Comparison of ENCODE assay signal across 18 cellular contexts in genomic region chr2:4556136-4556535, GRCh38.
DNase-seq lines count a peak whose midpoint lies in the region; ATAC-seq and TF ChIP-seq lines count a peak whose summit lies in the region.
"Had no signal": no experiment of that assay in that cellular context is flagged by ENCODE, and none has a peak within 500 bp of the region (broad histone marks: within the 10 kb centered on the region; RNA-seq: fewer than 3 reads in every experiment).

No MANE protein-coding gene starts in this region.

- H3K4me3 ChIP-seq in choroid plexus epithelial cell (ENCODE audit: low read depth, low read length) (no peak overlapping the region), psoas muscle (no peak overlapping the region), aorta (ENCODE audit: low read length in 2 of 2) (no peak overlapping the region)
- no peak overlapping the region for H3K4me3 ChIP-seq in naive thymus-derived CD4-positive, alpha-beta T cell (ENCODE audit: low read length)
- H3K4me3 ChIP-seq: BLaER1 treated with 17β-estradiol and CSF1 and Interleukin-3, amounts not matched to agents 10 nM and 100 nM; PC-9; SJSA1 had no signal

- no peaks in the 10 kb centered on the region for H3K9me3 ChIP-seq in psoas muscle
- no peaks in the 10 kb centered on the region for H3K9me3 ChIP-seq in aorta (ENCODE audit: control insufficient read depth, low read length)
- H3K9me3 ChIP-seq in naive thymus-derived CD4-positive, alpha-beta T cell (ENCODE audit: control insufficient read depth in 2 of 3, low read length in 3 of 3), result no peaks in the 10 kb centered on the region
- H3K9me3 ChIP-seq: BLaER1 treated with 17β-estradiol and CSF1 and Interleukin-3, amounts not matched to agents 10 nM and 100 nM; SJSA1 had no signal

- H3K27ac ChIP-seq in psoas muscle, result no peak overlapping the region
- no peak overlapping the region for H3K27ac ChIP-seq in aorta (ENCODE audit: low read depth in 1 of 2, low read length in 2 of 2)
- H3K27ac ChIP-seq in naive thymus-derived CD4-positive, alpha-beta T cell (ENCODE audit: low read depth, low read length), result no peak overlapping the region
- H3K27ac ChIP-seq: BLaER1 treated with 17β-estradiol and CSF1 and Interleukin-3, amounts not matched to agents 10 nM and 100 nM; PC-9; SJSA1 had no signal

- peak in 3 of 4 donors; percentile 48 to 97 (median 68) for ATAC-seq in psoas muscle
- ATAC-seq in aorta (ENCODE audit: low FRiP score), result no peak
- ATAC-seq in activated T-cell treated with anti-CD3 and anti-CD28 coated beads, Interleukin-2, amount 50 U/mL, for 72 hours (replicated peaks in 1 of 2), result no peak
- ATAC-seq in naive thymus-derived CD4-positive, alpha-beta T cell, result no peak
- ATAC-seq: CD8-positive, alpha-beta T cell; HCT116 had no signal

- no peak overlapping the region for H3K4me3 Mint-ChIP-seq in activated T-cell treated with anti-CD3 and anti-CD28 coated beads, Interleukin-2, amount 50 U/mL, for 72 hours
- no peak overlapping the region for H3K4me3 Mint-ChIP-seq in naive thymus-derived CD4-positive, alpha-beta T cell
- H3K4me3 Mint-ChIP-seq: CD8-positive, alpha-beta T cell had no signal

- CTCF ChIA-PET in naive thymus-derived CD4-positive, alpha-beta T cell (lab: Charles Lee), result no interaction called here

- no peaks in the 10 kb centered on the region for H3K27me3 Mint-ChIP-seq in activated T-cell treated with anti-CD3 and anti-CD28 coated beads, Interleukin-2, amount 50 U/mL, for 72 hours (ENCODE audit: low read depth)
- H3K27me3 Mint-ChIP-seq in naive thymus-derived CD4-positive, alpha-beta T cell, result no peaks in the 10 kb centered on the region

- 59 to 68% (median 65%) methylated on average over 6 of the region's 6 CpGs for WGBS in psoas muscle, 3 donors
- 57 to 62% methylated on average over 6 of the region's 6 CpGs for WGBS in aorta, 2 donors

- POLR2A ChIA-PET in naive thymus-derived CD4-positive, alpha-beta T cell (lab: Charles Lee), result no interaction called here

- H3K27me3 ChIP-seq in psoas muscle (ENCODE audit: insufficient read depth in 3 of 3, low read length in 2 of 3), result no peaks in the 10 kb centered on the region
- H3K27me3 ChIP-seq in aorta (ENCODE audit: control insufficient read depth in 1 of 2, insufficient read depth in 2 of 2, low read length in 1 of 2), result no peaks in the 10 kb centered on the region
- H3K27me3 ChIP-seq in naive thymus-derived CD4-positive, alpha-beta T cell (ENCODE audit: control insufficient read depth in 2 of 2, insufficient read depth in 2 of 2, low read length in 2 of 2), result no peaks in the 10 kb centered on the region
- H3K27me3 ChIP-seq: BLaER1 treated with 17β-estradiol and CSF1 and Interleukin-3, amounts not matched to agents 10 nM and 100 nM; SJSA1 had no signal

- peaks cover 0 to 1% of the 10 kb centered on the region in 2 donors for H3K9me3 Mint-ChIP-seq in activated T-cell treated with anti-CD3 and anti-CD28 coated beads, Interleukin-2, amount 50 U/mL, for 72 hours
- peaks cover 0 to 21% (median 6%) of the 10 kb centered on the region in 11 donors for H3K9me3 Mint-ChIP-seq in naive thymus-derived CD4-positive, alpha-beta T cell

- H3K4me1 Mint-ChIP-seq in activated T-cell treated with anti-CD3 and anti-CD28 coated beads, Interleukin-2, amount 50 U/mL, for 72 hours (ENCODE audit: low read depth), result no peaks in the 10 kb centered on the region
- no peaks in the 10 kb centered on the region for H3K4me1 Mint-ChIP-seq in naive thymus-derived CD4-positive, alpha-beta T cell

- H3K36me3 ChIP-seq in psoas muscle (ENCODE audit: insufficient read depth in 1 of 2, low read depth in 1 of 2), result no peaks in the 10 kb centered on the region
- no peaks in the 10 kb centered on the region for H3K36me3 ChIP-seq in aorta (ENCODE audit: control insufficient read depth in 1 of 2, insufficient read depth in 2 of 2, low read length in 1 of 2)
- H3K36me3 ChIP-seq in naive thymus-derived CD4-positive, alpha-beta T cell (ENCODE audit: control insufficient read depth in 2 of 3, insufficient read depth in 3 of 3, low read length in 3 of 3), result no peaks in the 10 kb centered on the region
- H3K36me3 ChIP-seq: BLaER1 treated with 17β-estradiol and CSF1 and Interleukin-3, amounts not matched to agents 10 nM and 100 nM; SJSA1 had no signal

- intact Hi-C loops in psoas muscle (cut with DNase I), result no loop called here
- intact Hi-C loops in aorta (cut with DNase I), result no loop called here
- intact Hi-C loops in naive thymus-derived CD4-positive, alpha-beta T cell (cut with micrococcal nuclease), result no loop called here

- DNase-seq in Daoy (ENCODE audit: low read depth) (peak; percentile 88), choroid plexus epithelial cell (ENCODE audit: low read depth) (peak; percentile 0), psoas muscle (peak in 1 of 2 donors; percentile 12), aorta (no peak)
- no peak for DNase-seq in activated T-cell treated with anti-CD3 and anti-CD28 coated beads, Interleukin-2, amount 50 U/mL, for 72 hours
- DNase-seq in naive thymus-derived CD4-positive, alpha-beta T cell, result no peak
- DNase-seq: CD8-positive, alpha-beta T cell; DMS53; GOT3; NCI-H1105 treated with DMSO at 0.1 percent for 48 hours; NCI-H1694 treated with DMSO at 0.1 percent for 48 hours; NCI-H345; NCI-H526; PC-9 had no signal

- no peak overlapping the region for H3K27ac Mint-ChIP-seq in activated T-cell treated with anti-CD3 and anti-CD28 coated beads, Interleukin-2, amount 50 U/mL, for 72 hours
- no peak overlapping the region for H3K27ac Mint-ChIP-seq in naive thymus-derived CD4-positive, alpha-beta T cell
- H3K27ac Mint-ChIP-seq: CD8-positive, alpha-beta T cell had no signal

- H3K36me3 Mint-ChIP-seq in activated T-cell treated with anti-CD3 and anti-CD28 coated beads, Interleukin-2, amount 50 U/mL, for 72 hours (ENCODE audit: insufficient read depth in 2 of 2), result no peaks in the 10 kb centered on the region
- H3K36me3 Mint-ChIP-seq in naive thymus-derived CD4-positive, alpha-beta T cell, result peaks cover 0 to 3% (median 0%) of the 10 kb centered on the region in 5 donors
- H3K36me3 Mint-ChIP-seq: CD8-positive, alpha-beta T cell had no signal

- no peak for TF ChIP-seq CTCF in choroid plexus epithelial cell (conservative IDR thresholded peaks at IDR 0.05; ENCODE audit: low read depth, low read length)
- TF ChIP-seq CTCF in psoas muscle (IDR thresholded peaks at IDR 0.05), result no peak

- H3K4me1 ChIP-seq in psoas muscle (no peaks in the 10 kb centered on the region), aorta (ENCODE audit: control insufficient read depth in 1 of 2, insufficient read depth in 2 of 2, low read length in 2 of 2) (no peaks in the 10 kb centered on the region)
- H3K4me1 ChIP-seq in naive thymus-derived CD4-positive, alpha-beta T cell (ENCODE audit: control insufficient read depth in 2 of 2, insufficient read depth in 2 of 2, low read length in 2 of 2), result no peaks in the 10 kb centered on the region
- H3K4me1 ChIP-seq: SJSA1 had no signal

TF ChIP-seq in PFSK-1, 5 proteins besides CTCF, POLR2A, EP300 and RAD21:
- TF ChIP-seq POLR2AphosphoS5 (IDR thresholded peaks at IDR 0.05; ENCODE audit: low read depth, low read length), result no peak
- TF ChIP-seq FOXP2 (optimal IDR thresholded peaks at IDR 0.05; ENCODE audit: borderline replicate concordance, extremely low read depth, extremely low read length, insufficient read depth), result peak; percentile 25

Comparison
In these comparisons a context has a peak if more than half of its experiments do, and no peak if none do; other contexts are left out.
1. DNase-seq: peak in Daoy (single experiment) and choroid plexus epithelial cell (single experiment); none in aorta (0 of 2), activated T-cell treated with anti-CD3 and anti-CD28 coated beads, Interleukin-2, amount 50 U/mL, for 72 hours (0 of 2) and naive thymus-derived CD4-positive, alpha-beta T cell (0 of 9).
2. ATAC-seq: peak in psoas muscle (3 of 4); none in aorta (single experiment), activated T-cell treated with anti-CD3 and anti-CD28 coated beads, Interleukin-2, amount 50 U/mL, for 72 hours (0 of 2) and naive thymus-derived CD4-positive, alpha-beta T cell (single experiment).